In the genomic region with DNA sequence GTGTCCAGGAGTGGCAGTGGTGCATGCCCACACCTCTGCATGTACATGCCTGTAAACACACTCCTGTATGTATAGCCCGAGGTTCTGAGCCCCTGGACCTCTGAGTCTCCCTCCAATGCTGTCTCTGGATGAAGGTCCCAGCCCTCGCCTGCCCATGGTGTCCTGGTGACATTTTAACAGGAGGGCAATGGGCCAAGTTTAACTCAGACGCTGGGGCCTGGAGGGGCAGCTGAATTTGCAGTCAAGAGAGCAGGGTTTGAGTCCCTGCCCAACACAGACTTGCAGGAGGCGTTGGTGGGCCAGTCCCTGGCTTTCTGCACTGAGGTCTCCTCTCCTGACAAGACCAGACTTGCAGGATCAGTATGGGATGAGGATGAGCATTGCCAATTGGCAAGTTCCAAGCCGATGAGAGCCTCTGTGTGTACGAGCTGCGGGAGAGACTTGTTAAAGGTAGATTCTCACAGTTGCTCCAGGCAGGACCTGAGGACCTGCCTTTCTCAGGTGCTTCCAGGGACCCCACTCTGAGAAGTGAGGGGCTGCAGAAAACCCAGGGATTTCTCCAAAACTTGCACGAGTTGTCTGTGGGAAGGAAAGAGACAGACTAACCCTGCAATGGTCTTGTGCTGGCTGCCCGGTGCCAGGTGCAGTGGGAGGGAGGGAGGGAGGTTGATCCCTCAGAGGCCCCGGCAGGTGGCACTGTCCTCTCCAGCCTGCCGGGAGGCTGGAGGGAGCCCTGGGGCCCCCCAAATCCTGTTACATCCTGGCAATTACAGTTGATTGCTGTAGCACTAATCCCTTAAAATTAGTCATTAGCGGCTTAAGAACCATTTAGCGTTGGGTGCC, we compare ENCODE assay signal across 9 cellular contexts.
DNase-seq lines count a peak whose midpoint lies in the region; ATAC-seq, FAIRE-seq and TF ChIP-seq lines count a peak whose summit lies in the region.
"Had no signal": no experiment of that assay in that cellular context is flagged by ENCODE, and none has a peak within 500 bp of the region (broad histone marks: within the 10 kb centered on the region; RNA-seq: fewer than 3 reads in every experiment).

No MANE protein-coding gene starts in this region.

- DNase-seq in AG08396 (ENCODE audit: low spot score) (peak; percentile 41), H54 (ENCODE audit: insufficient read length, low spot score) (no peak), SJCRH30 (peak; percentile 59 to 68), keratinocyte (ENCODE audit: low read depth, low spot score) (peak; percentile 2), putamen (ENCODE audit: low spot score) (no peak)
- no peak for DNase-seq in activated CD4-positive, alpha-beta T cell treated with anti-CD3 and anti-CD28 coated beads for 4 hours
- DNase-seq: esophagus squamous epithelium had no signal

- H2AFZ ChIP-seq in keratinocyte (ENCODE audit: control insufficient read depth, low read length): no peak overlapping the region

- ATAC-seq in GM21515 (IDR thresholded peaks at IDR 0.05; ENCODE audit: unreplicated experiment) (no peak), GM18867 (IDR thresholded peaks at IDR 0.05; ENCODE audit: unreplicated experiment) (no peak)

- H3K9ac ChIP-seq in keratinocyte (ENCODE audit: control insufficient read depth, extremely low read depth, insufficient read depth, low read length): no peak overlapping the region

- FAIRE-seq in H54 (lab: Jason Lieb, UNC) (no peak), keratinocyte (lab: Jason Lieb, UNC) (no peak)

- H3K27me3 ChIP-seq in SJCRH30: no peaks in the 10 kb centered on the region
- H3K27me3 ChIP-seq in keratinocyte (ENCODE audit: control insufficient read depth, extremely low read depth, insufficient read depth, low read length): peaks cover 9% of the 10 kb centered on the region

- H3K27ac ChIP-seq in SJCRH30: peak overlapping the region; percentile 29; the same call in 1 of the 2 replicates
- H3K27ac ChIP-seq in keratinocyte (ENCODE audit: control insufficient read depth, insufficient read depth, low read length): no peak overlapping the region
- H3K27ac ChIP-seq: esophagus squamous epithelium had no signal

- dilution Hi-C loops in keratinocyte (cut with MboI; ENCODE audit: extremely low pct_ligation_motif_present, low sequenced_read_pairs): no loop called here

- H3K9me3 ChIP-seq in SJCRH30 (replicated peaks) (no peaks in the 10 kb centered on the region), keratinocyte (ENCODE audit: control insufficient read depth, low read depth, low read length) (no peaks in the 10 kb centered on the region)
- H3K9me3 ChIP-seq: esophagus squamous epithelium had no signal

- H3K4me1 ChIP-seq in SJCRH30 (peaks cover 36% of the 10 kb centered on the region), keratinocyte (ENCODE audit: control insufficient read depth, extremely low read depth, insufficient read depth, low read length) (peaks cover 18% of the 10 kb centered on the region)

- TF ChIP-seq CTCF in keratinocyte (optimal IDR thresholded peaks at IDR 0.05 in 1 of 3, IDR thresholded peaks at IDR 0.05 in 1 of 3, conservative IDR thresholded peaks at IDR 0.05 in 1 of 3; ENCODE audit: extremely low read depth in 1 of 3, insufficient read depth in 2 of 3, low read length in 3 of 3): peak in 2 of 3 experiments; percentile 39 to 40

- 0 out of 2 replicates have a peak, but pooled peaks have one; percentile 2 for TF ChIP-seq POLR2A in H54 (IDR thresholded peaks at IDR 0.05; ENCODE audit: low read depth, low read length)

- H3K4me2 ChIP-seq in keratinocyte (ENCODE audit: control insufficient read depth, extremely low read depth, insufficient read depth, low read depth, low read length): no peak overlapping the region

- H3K36me3 ChIP-seq in SJCRH30: no peaks in the 10 kb centered on the region
- H3K36me3 ChIP-seq in keratinocyte (ENCODE audit: control insufficient read depth in 2 of 2, extremely low read depth in 1 of 2, insufficient read depth in 2 of 2, low read length in 2 of 2): peaks cover 0 to 3% of the 10 kb centered on the region in 2 experiments

- no peaks in the 10 kb centered on the region for H4K20me1 ChIP-seq in keratinocyte (ENCODE audit: control insufficient read depth, extremely low read depth, insufficient read depth, low read length)

- H3K9me1 ChIP-seq in keratinocyte (ENCODE audit: control insufficient read depth, extremely low read depth, insufficient read depth, low read length): no peaks in the 10 kb centered on the region

- H3K79me2 ChIP-seq in keratinocyte (ENCODE audit: control insufficient read depth, insufficient read depth, low read length): no peaks in the 10 kb centered on the region

- H3K4me3 ChIP-seq in SJCRH30 (no peak overlapping the region), keratinocyte (ENCODE audit: control insufficient read depth in 2 of 3, extremely low read depth in 1 of 3, insufficient read depth in 2 of 3, low read depth in 1 of 3, low read length in 3 of 3) (no peak overlapping the region)

Comparison
In these comparisons a context has a peak if more than half of its experiments do, and no peak if none do; other contexts are left out.
1. DNase-seq: peak in AG08396 (single experiment), SJCRH30 (2 of 2) and keratinocyte (single experiment); none in H54 (single experiment), activated CD4-positive, alpha-beta T cell treated with anti-CD3 and anti-CD28 coated beads for 4 hours (0 of 2) and putamen (single experiment).